Comparison of ENCODE assay signal across 1 cellular context in the genomic region with DNA sequence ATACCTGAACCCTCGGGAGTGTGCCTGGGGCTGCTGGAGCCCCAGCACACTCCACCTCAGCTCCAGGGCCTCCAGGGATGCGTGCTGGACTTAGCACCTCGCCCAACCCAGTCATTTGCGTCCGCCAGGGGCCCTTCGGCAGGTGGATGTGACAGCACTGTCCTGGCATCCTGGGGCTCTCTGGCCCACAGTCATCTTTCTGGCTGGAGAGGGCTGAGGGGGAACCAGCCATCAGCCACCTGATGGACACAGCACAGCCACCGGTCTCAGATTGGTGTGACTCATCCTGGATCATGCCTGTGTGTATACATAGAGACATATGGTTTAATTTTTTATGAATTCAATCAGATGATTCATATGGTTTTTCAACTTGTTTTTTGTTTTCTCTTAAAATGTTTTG.
TF ChIP-seq lines count a peak whose summit lies in the region.

No MANE protein-coding gene starts in this region.

TF ChIP-seq in IMR-90, 13 proteins besides CTCF, POLR2A, EP300 and RAD21:
- 0 out of 2 replicates have a peak, but pooled peaks have one; percentile 18 for TF ChIP-seq BHLHE40 (IDR thresholded peaks at IDR 0.05; ENCODE audit: low read depth, low read length)
- TF ChIP-seq FOS (IDR thresholded peaks at IDR 0.05; ENCODE audit: low read depth, low read length) = peak; percentile 42; the same call in 1 of the 2 replicates
- TF ChIP-seq, protein P1, sequence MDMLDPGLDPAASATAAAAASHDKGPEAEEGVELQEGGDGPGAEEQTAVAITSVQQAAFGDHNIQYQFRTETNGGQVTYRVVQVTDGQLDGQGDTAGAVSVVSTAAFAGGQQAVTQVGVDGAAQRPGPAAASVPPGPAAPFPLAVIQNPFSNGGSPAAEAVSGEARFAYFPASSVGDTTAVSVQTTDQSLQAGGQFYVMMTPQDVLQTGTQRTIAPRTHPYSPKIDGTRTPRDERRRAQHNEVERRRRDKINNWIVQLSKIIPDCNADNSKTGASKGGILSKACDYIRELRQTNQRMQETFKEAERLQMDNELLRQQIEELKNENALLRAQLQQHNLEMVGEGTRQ (IDR thresholded peaks at IDR 0.05; ENCODE audit: low read depth, low read length) = no peak
